ENCODE assay signal across 1 cellular context in genomic region chr10:113857210-113857609, GRCh38.
TF ChIP-seq lines count a peak whose summit lies in the region.

No MANE protein-coding gene starts in this region.

TF ChIP-seq in HepG2, 621 proteins besides CTCF, POLR2A, EP300 and RAD21 (continued from another document):
- TF ChIP-seq, protein P1, sequence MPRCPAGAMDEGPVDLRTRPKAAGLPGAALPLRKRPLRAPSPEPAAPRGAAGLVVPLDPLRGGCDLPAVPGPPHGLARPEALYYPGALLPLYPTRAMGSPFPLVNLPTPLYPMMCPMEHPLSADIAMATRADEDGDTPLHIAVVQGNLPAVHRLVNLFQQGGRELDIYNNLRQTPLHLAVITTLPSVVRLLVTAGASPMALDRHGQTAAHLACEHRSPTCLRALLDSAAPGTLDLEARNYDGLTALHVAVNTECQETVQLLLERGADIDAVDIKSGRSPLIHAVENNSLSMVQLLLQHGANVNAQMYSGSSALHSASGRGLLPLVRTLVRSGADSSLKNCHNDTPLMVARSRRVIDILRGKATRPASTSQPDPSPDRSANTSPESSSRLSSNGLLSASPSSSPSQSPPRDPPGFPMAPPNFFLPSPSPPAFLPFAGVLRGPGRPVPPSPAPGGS (CRISPR knock-in tag; IDR thresholded peaks at IDR 0.05) = no peak
- TF ChIP-seq, protein P2, sequence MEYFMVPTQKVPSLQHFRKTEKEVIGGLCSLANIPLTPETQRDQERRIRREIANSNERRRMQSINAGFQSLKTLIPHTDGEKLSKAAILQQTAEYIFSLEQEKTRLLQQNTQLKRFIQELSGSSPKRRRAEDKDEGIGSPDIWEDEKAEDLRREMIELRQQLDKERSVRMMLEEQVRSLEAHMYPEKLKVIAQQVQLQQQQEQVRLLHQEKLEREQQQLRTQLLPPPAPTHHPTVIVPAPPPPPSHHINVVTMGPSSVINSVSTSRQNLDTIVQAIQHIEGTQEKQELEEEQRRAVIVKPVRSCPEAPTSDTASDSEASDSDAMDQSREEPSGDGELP (IDR thresholded peaks at IDR 0.05; ENCODE audit: borderline replicate concordance, low read depth) = no peak
- TF ChIP-seq NKX3-1 (CRISPR knock-in tag; IDR thresholded peaks at IDR 0.05) (no peak), ZFYVE20 (CRISPR knock-in tag; IDR thresholded peaks at IDR 0.05; ENCODE audit: borderline replicate concordance, low read depth) (no peak), PREB (CRISPR knock-in tag; IDR thresholded peaks at IDR 0.05) (no peak), ZNF414 (CRISPR knock-in tag; IDR thresholded peaks at IDR 0.05) (no peak), YEATS2 (CRISPR knock-in tag; IDR thresholded peaks at IDR 0.05; ENCODE audit: borderline replicate concordance) (no peak), ZSCAN31 (CRISPR knock-in tag; IDR thresholded peaks at IDR 0.05; ENCODE audit: low read depth) (no peak)
